In genomic region chr6:37819177-37819801, GRCh38 we compare ENCODE assay signal across 1 cellular context.
A peak's percentile ranks its signal among the peaks of the same experiment; 100 is the strongest.
TF ChIP-seq lines count a peak whose summit lies in the region.

Gene ZFAND3, plus strand, starts transcription at chr6:37819727. Its CDS starts 219 bp downstream, at chr6:37819946.

TF ChIP-seq in HepG2, 621 proteins besides CTCF, POLR2A, EP300 and RAD21 (continued from another document and continues in another):
- peak; percentile 50; the same call in 1 of the 2 replicates for TF ChIP-seq MLX (CRISPR knock-in tag; IDR thresholded peaks at IDR 0.05)
- TF ChIP-seq SRSF1 (optimal IDR thresholded peaks at IDR 0.05; ENCODE audit: low read depth, low read length), result peak; percentile 98
- TF ChIP-seq HNF4A (CRISPR knock-in tag; IDR thresholded peaks at IDR 0.05), result peak; percentile 40; the same call in 1 of the 2 replicates
- TF ChIP-seq ZNF580 (CRISPR knock-in tag; IDR thresholded peaks at IDR 0.05; ENCODE audit: borderline replicate concordance, low read depth), result no peak
- peak; percentile 19 for TF ChIP-seq TEAD3 (CRISPR knock-in tag; optimal IDR thresholded peaks at IDR 0.05; ENCODE audit: borderline replicate concordance)
- TF ChIP-seq, protein P1, sequence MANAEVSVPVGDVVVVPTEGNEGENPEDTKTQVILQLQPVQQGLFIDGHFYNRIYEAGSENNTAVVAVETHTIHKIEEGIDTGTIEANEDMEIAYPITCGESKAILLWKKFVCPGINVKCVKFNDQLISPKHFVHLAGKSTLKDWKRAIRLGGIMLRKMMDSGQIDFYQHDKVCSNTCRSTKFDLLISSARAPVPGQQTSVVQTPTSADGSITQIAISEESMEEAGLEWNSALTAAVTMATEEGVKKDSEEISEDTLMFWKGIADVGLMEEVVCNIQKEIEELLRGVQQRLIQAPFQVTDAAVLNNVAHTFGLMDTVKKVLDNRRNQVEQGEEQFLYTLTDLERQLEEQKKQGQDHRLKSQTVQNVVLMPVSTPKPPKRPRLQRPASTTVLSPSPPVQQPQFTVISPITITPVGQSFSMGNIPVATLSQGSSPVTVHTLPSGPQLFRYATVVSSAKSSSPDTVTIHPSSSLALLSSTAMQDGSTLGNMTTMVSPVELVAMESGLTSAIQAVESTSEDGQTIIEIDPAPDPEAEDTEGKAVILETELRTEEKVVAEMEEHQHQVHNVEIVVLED (CRISPR knock-in tag; IDR thresholded peaks at IDR 0.05; ENCODE audit: borderline replicate concordance), result peak; percentile 76
- no peak for TF ChIP-seq CCAR2 (optimal IDR thresholded peaks at IDR 0.05; ENCODE audit: low read depth, low read length)
- TF ChIP-seq ZSCAN12 (CRISPR knock-in tag; IDR thresholded peaks at IDR 0.05), result no peak
- TF ChIP-seq CBFB (CRISPR knock-in tag; IDR thresholded peaks at IDR 0.05), result peak; percentile 91
- TF ChIP-seq IKZF1 (IDR thresholded peaks at IDR 0.05), result no peak
- TF ChIP-seq, protein P2, sequence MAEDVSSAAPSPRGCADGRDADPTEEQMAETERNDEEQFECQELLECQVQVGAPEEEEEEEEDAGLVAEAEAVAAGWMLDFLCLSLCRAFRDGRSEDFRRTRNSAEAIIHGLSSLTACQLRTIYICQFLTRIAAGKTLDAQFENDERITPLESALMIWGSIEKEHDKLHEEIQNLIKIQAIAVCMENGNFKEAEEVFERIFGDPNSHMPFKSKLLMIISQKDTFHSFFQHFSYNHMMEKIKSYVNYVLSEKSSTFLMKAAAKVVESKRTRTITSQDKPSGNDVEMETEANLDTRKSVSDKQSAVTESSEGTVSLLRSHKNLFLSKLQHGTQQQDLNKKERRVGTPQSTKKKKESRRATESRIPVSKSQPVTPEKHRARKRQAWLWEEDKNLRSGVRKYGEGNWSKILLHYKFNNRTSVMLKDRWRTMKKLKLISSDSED (CRISPR knock-in tag; IDR thresholded peaks at IDR 0.05), result no peak
- TF ChIP-seq PBX2 (CRISPR knock-in tag; IDR thresholded peaks at IDR 0.05), result no peak
- TF ChIP-seq, protein P3, sequence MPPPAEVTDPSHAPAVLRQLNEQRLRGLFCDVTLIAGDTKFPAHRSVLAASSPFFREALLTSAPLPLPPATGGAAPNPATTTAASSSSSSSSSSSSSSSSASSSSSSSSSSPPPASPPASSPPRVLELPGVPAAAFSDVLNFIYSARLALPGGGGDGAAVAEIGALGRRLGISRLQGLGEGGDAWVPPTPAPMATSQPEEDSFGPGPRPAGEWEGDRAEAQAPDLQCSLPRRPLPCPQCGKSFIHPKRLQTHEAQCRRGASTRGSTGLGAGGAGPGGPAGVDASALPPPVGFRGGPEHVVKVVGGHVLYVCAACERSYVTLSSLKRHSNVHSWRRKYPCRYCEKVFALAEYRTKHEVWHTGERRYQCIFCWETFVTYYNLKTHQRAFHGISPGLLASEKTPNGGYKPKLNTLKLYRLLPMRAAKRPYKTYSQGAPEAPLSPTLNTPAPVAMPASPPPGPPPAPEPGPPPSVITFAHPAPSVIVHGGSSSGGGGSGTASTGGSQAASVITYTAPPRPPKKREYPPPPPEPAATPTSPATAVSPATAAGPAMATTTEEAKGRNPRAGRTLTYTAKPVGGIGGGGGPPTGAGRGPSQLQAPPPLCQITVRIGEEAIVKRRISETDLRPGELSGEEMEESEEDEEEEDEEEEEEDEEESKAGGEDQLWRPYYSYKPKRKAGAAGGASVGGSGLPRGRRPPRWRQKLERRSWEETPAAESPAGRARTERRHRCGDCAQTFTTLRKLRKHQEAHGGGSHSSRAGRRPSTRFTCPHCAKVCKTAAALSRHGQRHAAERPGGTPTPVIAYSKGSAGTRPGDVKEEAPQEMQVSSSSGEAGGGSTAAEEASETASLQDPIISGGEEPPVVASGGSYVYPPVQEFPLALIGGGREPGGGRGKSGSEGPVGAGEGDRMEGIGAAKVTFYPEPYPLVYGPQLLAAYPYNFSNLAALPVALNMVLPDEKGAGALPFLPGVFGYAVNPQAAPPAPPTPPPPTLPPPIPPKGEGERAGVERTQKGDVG (CRISPR knock-in tag; IDR thresholded peaks at IDR 0.05; ENCODE audit: borderline replicate concordance), result no peak
- TF ChIP-seq HOXA5 (CRISPR knock-in tag; IDR thresholded peaks at IDR 0.05), result peak; percentile 28; the same call in 1 of the 2 replicates
- TF ChIP-seq, protein P4, sequence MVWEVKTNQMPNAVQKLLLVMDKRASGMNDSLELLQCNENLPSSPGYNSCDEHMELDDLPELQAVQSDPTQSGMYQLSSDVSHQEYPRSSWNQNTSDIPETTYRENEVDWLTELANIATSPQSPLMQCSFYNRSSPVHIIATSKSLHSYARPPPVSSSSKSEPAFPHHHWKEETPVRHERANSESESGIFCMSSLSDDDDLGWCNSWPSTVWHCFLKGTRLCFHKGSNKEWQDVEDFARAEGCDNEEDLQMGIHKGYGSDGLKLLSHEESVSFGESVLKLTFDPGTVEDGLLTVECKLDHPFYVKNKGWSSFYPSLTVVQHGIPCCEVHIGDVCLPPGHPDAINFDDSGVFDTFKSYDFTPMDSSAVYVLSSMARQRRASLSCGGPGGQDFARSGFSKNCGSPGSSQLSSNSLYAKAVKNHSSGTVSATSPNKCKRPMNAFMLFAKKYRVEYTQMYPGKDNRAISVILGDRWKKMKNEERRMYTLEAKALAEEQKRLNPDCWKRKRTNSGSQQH (CRISPR knock-in tag; IDR thresholded peaks at IDR 0.05; ENCODE audit: low read depth), result peak; percentile 90
- no peak; the same call in 1 of the 2 replicates for TF ChIP-seq ZIK1 (CRISPR knock-in tag; IDR thresholded peaks at IDR 0.05; ENCODE audit: borderline replicate concordance, low read depth)
- no peak for TF ChIP-seq SRF (IDR thresholded peaks at IDR 0.05; ENCODE audit: low read depth, low read length)
- TF ChIP-seq CHD4 (IDR thresholded peaks at IDR 0.05; ENCODE audit: borderline replicate concordance, low read length), result no peak
- TF ChIP-seq ZNF614 (CRISPR knock-in tag; IDR thresholded peaks at IDR 0.05; ENCODE audit: borderline replicate concordance), result peak; percentile 36; the same call in 1 of the 2 replicates
- TF ChIP-seq ZNF451 (CRISPR knock-in tag; IDR thresholded peaks at IDR 0.05), result no peak
- TF ChIP-seq ZNF282 (IDR thresholded peaks at IDR 0.05; ENCODE audit: partially characterized antibody), result no peak
- TF ChIP-seq SOX13 (IDR thresholded peaks at IDR 0.05), result 0 out of 2 replicates have a peak, but pooled peaks have one; percentile 14
- TF ChIP-seq SOX13 (CRISPR knock-in tag; conservative IDR thresholded peaks at IDR 0.05 in 1 of 2, IDR thresholded peaks at IDR 0.05 in 1 of 2), result peak in 1 of 2 experiments; percentile 76; a peak in 2 of 4 replicates
- no peak for TF ChIP-seq SP1 (IDR thresholded peaks at IDR 0.05)
- TF ChIP-seq SP1 (CRISPR knock-in tag; IDR thresholded peaks at IDR 0.05), result peak; percentile 96
- TF ChIP-seq PATZ1 (CRISPR knock-in tag; IDR thresholded peaks at IDR 0.05), result peak; percentile 93
- peak; percentile 95; the same call in 1 of the 2 replicates for TF ChIP-seq KDM3A (CRISPR knock-in tag; IDR thresholded peaks at IDR 0.05; ENCODE audit: low read depth)
- TF ChIP-seq ZNF607 (CRISPR knock-in tag; IDR thresholded peaks at IDR 0.05; ENCODE audit: borderline replicate concordance), result peak; percentile 83; the same call in 1 of the 2 replicates
- TF ChIP-seq SP140L (CRISPR knock-in tag; IDR thresholded peaks at IDR 0.05; ENCODE audit: borderline replicate concordance), result no peak; the same call in 1 of the 2 replicates
- TF ChIP-seq, protein P5, sequence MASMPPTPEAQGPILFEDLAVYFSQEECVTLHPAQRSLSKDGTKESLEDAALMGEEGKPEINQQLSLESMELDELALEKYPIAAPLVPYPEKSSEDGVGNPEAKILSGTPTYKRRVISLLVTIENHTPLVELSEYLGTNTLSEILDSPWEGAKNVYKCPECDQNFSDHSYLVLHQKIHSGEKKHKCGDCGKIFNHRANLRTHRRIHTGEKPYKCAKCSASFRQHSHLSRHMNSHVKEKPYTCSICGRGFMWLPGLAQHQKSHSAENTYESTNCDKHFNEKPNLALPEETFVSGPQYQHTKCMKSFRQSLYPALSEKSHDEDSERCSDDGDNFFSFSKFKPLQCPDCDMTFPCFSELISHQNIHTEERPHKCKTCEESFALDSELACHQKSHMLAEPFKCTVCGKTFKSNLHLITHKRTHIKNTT (CRISPR knock-in tag; IDR thresholded peaks at IDR 0.05), result no peak
- TF ChIP-seq MATR3 (CRISPR knock-in tag; IDR thresholded peaks at IDR 0.05), result no peak
- no peak for TF ChIP-seq CEBPZ (IDR thresholded peaks at IDR 0.05; ENCODE audit: low read length)
- TF ChIP-seq, protein P6, sequence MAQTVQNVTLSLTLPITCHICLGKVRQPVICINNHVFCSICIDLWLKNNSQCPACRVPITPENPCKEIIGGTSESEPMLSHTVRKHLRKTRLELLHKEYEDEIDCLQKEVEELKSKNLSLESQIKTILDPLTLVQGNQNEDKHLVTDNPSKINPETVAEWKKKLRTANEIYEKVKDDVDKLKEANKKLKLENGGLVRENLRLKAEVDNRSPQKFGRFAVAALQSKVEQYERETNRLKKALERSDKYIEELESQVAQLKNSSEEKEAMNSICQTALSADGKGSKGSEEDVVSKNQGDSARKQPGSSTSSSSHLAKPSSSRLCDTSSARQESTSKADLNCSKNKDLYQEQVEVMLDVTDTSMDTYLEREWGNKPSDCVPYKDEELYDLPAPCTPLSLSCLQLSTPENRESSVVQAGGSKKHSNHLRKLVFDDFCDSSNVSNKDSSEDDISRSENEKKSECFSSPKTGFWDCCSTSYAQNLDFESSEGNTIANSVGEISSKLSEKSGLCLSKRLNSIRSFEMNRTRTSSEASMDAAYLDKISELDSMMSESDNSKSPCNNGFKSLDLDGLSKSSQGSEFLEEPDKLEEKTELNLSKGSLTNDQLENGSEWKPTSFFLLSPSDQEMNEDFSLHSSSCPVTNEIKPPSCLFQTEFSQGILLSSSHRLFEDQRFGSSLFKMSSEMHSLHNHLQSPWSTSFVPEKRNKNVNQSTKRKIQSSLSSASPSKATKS (CRISPR knock-in tag; IDR thresholded peaks at IDR 0.05), result no peak
- TF ChIP-seq PAWR (CRISPR knock-in tag; IDR thresholded peaks at IDR 0.05; ENCODE audit: borderline replicate concordance), result peak; percentile 89; the same call in 1 of the 2 replicates
- TF ChIP-seq ZNF737 (CRISPR knock-in tag; IDR thresholded peaks at IDR 0.05; ENCODE audit: borderline replicate concordance), result no peak
- TF ChIP-seq, protein P7, sequence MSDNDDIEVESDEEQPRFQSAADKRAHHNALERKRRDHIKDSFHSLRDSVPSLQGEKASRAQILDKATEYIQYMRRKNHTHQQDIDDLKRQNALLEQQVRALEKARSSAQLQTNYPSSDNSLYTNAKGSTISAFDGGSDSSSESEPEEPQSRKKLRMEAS (IDR thresholded peaks at IDR 0.05), result peak; percentile 78
- TF ChIP-seq, protein P8, sequence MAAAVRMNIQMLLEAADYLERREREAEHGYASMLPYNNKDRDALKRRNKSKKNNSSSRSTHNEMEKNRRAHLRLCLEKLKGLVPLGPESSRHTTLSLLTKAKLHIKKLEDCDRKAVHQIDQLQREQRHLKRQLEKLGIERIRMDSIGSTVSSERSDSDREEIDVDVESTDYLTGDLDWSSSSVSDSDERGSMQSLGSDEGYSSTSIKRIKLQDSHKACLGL (CRISPR knock-in tag; IDR thresholded peaks at IDR 0.05), result peak; percentile 74; the same call in 1 of the 2 replicates
